8 cellular contexts compared by ENCODE assay signal in the genomic region with DNA sequence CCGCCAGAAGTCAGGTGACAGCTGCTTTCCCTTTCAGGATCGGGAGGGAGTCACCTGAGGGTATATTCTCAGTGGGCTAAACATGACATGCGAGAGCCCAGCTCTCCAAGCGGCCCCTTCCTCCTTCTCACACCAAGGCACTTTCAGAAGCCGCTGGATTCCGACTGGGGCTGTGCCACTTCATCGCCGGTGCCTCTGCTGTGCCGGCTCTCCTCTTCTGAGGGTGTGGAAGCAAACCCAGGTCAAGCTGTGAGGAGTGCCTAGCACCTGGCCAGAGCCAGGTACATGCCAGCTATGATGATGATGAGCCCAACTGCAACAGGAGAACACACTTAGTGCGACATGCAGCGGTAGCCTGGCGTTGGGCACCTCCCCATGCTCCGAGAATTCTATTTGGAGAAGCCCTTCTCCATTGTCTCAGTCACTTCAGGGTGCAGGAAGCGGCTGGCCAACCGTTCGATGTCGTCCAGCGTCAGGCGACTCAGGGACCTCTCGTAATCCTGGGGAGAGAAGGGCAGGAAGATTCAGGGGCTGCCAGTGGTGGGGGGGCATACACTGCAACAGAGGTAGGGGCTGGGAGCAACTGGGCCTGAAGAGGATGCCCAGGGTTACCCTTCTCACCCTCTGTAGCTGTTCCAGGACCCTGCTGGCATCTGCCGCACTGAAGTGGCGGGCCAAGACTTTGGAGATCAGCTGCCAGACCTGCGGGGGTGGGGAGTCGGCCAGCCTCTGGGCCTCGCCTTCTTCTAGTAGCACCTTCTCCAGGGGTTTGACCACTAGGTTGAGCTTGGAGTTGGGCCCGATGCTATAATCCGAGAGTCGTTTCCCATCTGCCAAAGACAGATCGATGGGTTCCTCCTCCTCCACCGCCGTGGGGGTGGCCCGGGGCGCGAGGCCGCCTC. TPM values are rescaled to one million over a fixed set of nuclear protein-coding genes. Genes with fewer than 3 reads are reported as not detected.
DNase-seq lines count a peak whose midpoint lies in the region; ATAC-seq and FAIRE-seq lines count a peak whose summit lies in the region.

No MANE protein-coding gene starts in this region.

- peak overlapping the region; percentile 90 for H3K14ac ChIP-seq in trophoblast cell (ENCODE audit: low read length)

- H3K9me3 ChIP-seq in ES-I3 (ENCODE audit: control insufficient read depth, insufficient read depth, low read length) (no peaks in the 10 kb centered on the region), NT2/D1 (ENCODE audit: insufficient read depth, low read length) (no peaks in the 10 kb centered on the region), esophagus (ENCODE audit: control insufficient read depth in 2 of 2, insufficient read depth in 1 of 2, low read depth in 1 of 2, low read length in 1 of 2) (peaks cover 0 to 6% of the 10 kb centered on the region in 2 donors), trophoblast cell (ENCODE audit: insufficient read depth, low read depth, low read length) (peaks cover 1% of the 10 kb centered on the region)

- H3K4ac ChIP-seq in trophoblast cell (ENCODE audit: low read depth, low read length), result peak overlapping the region; percentile 88

- H3K36me3 ChIP-seq in ES-I3 (ENCODE audit: insufficient read depth, low read length), result no peaks in the 10 kb centered on the region; the same call in 1 of the 2 replicates
- peaks cover 29% of the 10 kb centered on the region for H3K36me3 ChIP-seq in NT2/D1 (ENCODE audit: insufficient read depth, insufficient read length, low read length)
- H3K36me3 ChIP-seq in esophagus (ENCODE audit: control insufficient read depth in 2 of 2, insufficient read depth in 2 of 2, low read length in 1 of 2), result peaks cover 0 to 14% of the 10 kb centered on the region in 2 donors
- H3K36me3 ChIP-seq in trophoblast cell (ENCODE audit: control insufficient read depth in 1 of 2, insufficient read depth in 2 of 2, low read length in 2 of 2), result peaks cover 31 to 34% of the 10 kb centered on the region in 2 experiments

- 29 to 66% methylated on average over 35 of the region's 35 CpGs for WGBS in esophagus, 2 donors
- WGBS in trophoblast cell (ENCODE audit: extremely low coverage, insufficient coverage, insufficient read length), result no CpG with 5 or more reads among the region's 35 CpGs

- H3K9ac ChIP-seq in ES-I3 (ENCODE audit: low read depth, low read length) (peak overlapping the region; percentile 56), NT2/D1 (ENCODE audit: insufficient read length, low read depth) (peak overlapping the region; percentile 70), trophoblast cell (ENCODE audit: low read length) (peak overlapping the region; percentile 87)

- H2BK12ac ChIP-seq in trophoblast cell (ENCODE audit: low read length), result no peak overlapping the region

- H3K4me3 ChIP-seq in NT2/D1 (ENCODE audit: insufficient read length, low read depth) (peak overlapping the region; percentile 46), esophagus (ENCODE audit: low read depth in 1 of 2, low read length in 2 of 2) (peak overlapping the region; percentile 64 to 77), trophoblast cell (ENCODE audit: low read depth, low read length) (peak overlapping the region; percentile 83)

- H4K91ac ChIP-seq in trophoblast cell (ENCODE audit: low read depth, low read length), result peak overlapping the region; percentile 96

- FAIRE-seq in HTR-8/SVneo (lab: Jason Lieb, UNC), result no peak

- H3K27me3 ChIP-seq in NT2/D1 (ENCODE audit: insufficient read depth, insufficient read length) (no peaks in the 10 kb centered on the region), esophagus (ENCODE audit: control insufficient read depth in 1 of 2, insufficient read depth in 2 of 2, low read length in 2 of 2) (no peaks in the 10 kb centered on the region), trophoblast cell (ENCODE audit: insufficient read depth, low read length) (no peaks in the 10 kb centered on the region)

- H2BK5ac ChIP-seq in trophoblast cell (ENCODE audit: low read depth, low read length, poor library complexity), result no peak overlapping the region

- H3K4me1 ChIP-seq in ES-I3 (ENCODE audit: insufficient read depth, low read length) (no peaks in the 10 kb centered on the region; the same call in 1 of the 2 replicates), NT2/D1 (ENCODE audit: insufficient read depth, insufficient read length) (no peaks in the 10 kb centered on the region), esophagus (ENCODE audit: control insufficient read depth in 2 of 2, insufficient read depth in 2 of 2, low read length in 1 of 2) (peaks cover 5 to 16% of the 10 kb centered on the region in 2 donors), trophoblast cell (ENCODE audit: control insufficient read depth in 1 of 2, insufficient read depth in 2 of 2, low read length in 2 of 2) (peaks cover 20 to 22% of the 10 kb centered on the region in 2 experiments)

- DNase-seq in NT2/D1 (ENCODE audit: low read depth, low spot score), result no peak
- peak in 1 of 2 donors; percentile 36 for DNase-seq in trophoblast cell
- no peak for DNase-seq in SIG-M5 (lab: John Stamatoyannopoulos, UW)
- DNase-seq in HTR-8/SVneo (ENCODE audit: insufficient read length, low spot score), result no peak
- no peak for DNase-seq in T-helper 9 cell

- peaks cover 12% of the 10 kb centered on the region for H3K79me1 ChIP-seq in trophoblast cell (ENCODE audit: low read length)

- peak overlapping the region; percentile 88 for H2AK5ac ChIP-seq in trophoblast cell (ENCODE audit: low read length)

- peak overlapping the region; percentile 64 for H4K12ac ChIP-seq in trophoblast cell (ENCODE audit: low read depth, low read length)

- H3K4me2 ChIP-seq in trophoblast cell (ENCODE audit: low read length), result peak overlapping the region; percentile 83

- peak overlapping the region; percentile 92 for H3K18ac ChIP-seq in trophoblast cell (ENCODE audit: low read length)

- peak overlapping the region; percentile 87 for H4K8ac ChIP-seq in trophoblast cell (ENCODE audit: low read depth, low read length)

- H3K79me2 ChIP-seq in trophoblast cell (ENCODE audit: control insufficient read depth, insufficient read depth, low read length, poor library complexity), result peaks cover 16% of the 10 kb centered on the region

- no peak overlapping the region for H3K23ac ChIP-seq in trophoblast cell (ENCODE audit: low read length)

- H2BK120ac ChIP-seq in trophoblast cell (ENCODE audit: insufficient read depth, low read length, poor library complexity), result no peak overlapping the region

- H3K27ac ChIP-seq in esophagus (ENCODE audit: low read depth in 2 of 2, low read length in 1 of 2) (peak overlapping the region; percentile 73 to 93), trophoblast cell (ENCODE audit: low read depth, low read length) (peak overlapping the region; percentile 92)

- ATAC-seq in HG02852 (IDR thresholded peaks at IDR 0.05; ENCODE audit: unreplicated experiment), result no peak

- peak overlapping the region; percentile 28 for H2AFZ ChIP-seq in trophoblast cell (ENCODE audit: insufficient read depth, low read length, poor library complexity)

RNA-seq across cellular contexts. Expression of gene UBL4A, which starts 1.0 kb away (rescaled TPM):
- 10 to 100 TPM; 15.4 to 28.5 TPM for polyA plus RNA-seq in esophagus
- polyA plus RNA-seq in trophoblast cell (2013), result 19.4 and 19.6 TPM in 2 replicates

RNA-seq across cellular contexts. Expression of gene SLC10A3, which starts 5.0 kb away (rescaled TPM):
- polyA plus RNA-seq in esophagus, result 10 to 100 TPM; 24.7 to 26.3 TPM
- polyA plus RNA-seq in trophoblast cell (2013), result 32.8 and 34.6 TPM in 2 replicates

RNA-seq across cellular contexts. Expression of gene LAGE3, which starts 6.3 kb away (rescaled TPM):
- polyA plus RNA-seq in esophagus, result 10 to 100 TPM in 1 of 2 donors, 1 to 10 TPM in 1; 6.2 to 21.1 TPM
- 20.9 and 21.3 TPM in 2 replicates for polyA plus RNA-seq in trophoblast cell (2013)

RNA-seq across cellular contexts. Expression of gene PLXNA3, which starts 27.3 kb away (rescaled TPM):
- polyA plus RNA-seq in esophagus, result 10 to 100 TPM in 1 of 2 donors, 1 to 10 TPM in 1; 4.3 to 19.0 TPM
- polyA plus RNA-seq in trophoblast cell (2013), result 43.5 and 48.7 TPM in 2 replicates

RNA-seq across cellular contexts. Expression of gene FAM3A, which starts 30.6 kb away (rescaled TPM):
- polyA plus RNA-seq in esophagus, result 10 to 100 TPM; 51.6 to 54.4 TPM
- 28.5 and 29.0 TPM in 2 replicates for polyA plus RNA-seq in trophoblast cell (2013)
